ENCODE assay signal across 8 cellular contexts in genomic region chr2:218290316-218291261, GRCh38.
DNase-seq lines count a peak whose midpoint lies in the region; ATAC-seq and TF ChIP-seq lines count a peak whose summit lies in the region.

No MANE protein-coding gene starts in this region.

- H3K4me2 ChIP-seq in SU-DHL-6 (ENCODE audit: low read depth, low read length, poor library complexity, severe bottlenecking) = peak overlapping the region; percentile 23

- H4K20me1 ChIP-seq in SU-DHL-6 (ENCODE audit: low read depth, low read length) = no peaks in the 10 kb centered on the region

- H3F3A ChIP-seq in SU-DHL-6 (ENCODE audit: insufficient read depth) = no peaks in the 10 kb centered on the region

- H2AFZ ChIP-seq in SU-DHL-6 (ENCODE audit: low read depth, low read length, severe bottlenecking) = no peak overlapping the region

- H3K79me2 ChIP-seq in SU-DHL-6 (ENCODE audit: insufficient read depth, low read length) = no peaks in the 10 kb centered on the region

- H3K9me2 ChIP-seq in SU-DHL-6 (replicated peaks; ENCODE audit: insufficient read depth, low read length) = no peaks in the 10 kb centered on the region

- H3K9me3 ChIP-seq in SU-DHL-6 (ENCODE audit: insufficient read depth, low read length) (no peaks in the 10 kb centered on the region), neutrophil (no peaks in the 10 kb centered on the region)

- H3K4me1 ChIP-seq in neutrophil (ENCODE audit: control insufficient read depth in 1 of 2, insufficient read depth in 1 of 2, low read depth in 1 of 2, low read length in 1 of 2) = peaks cover 90 to 91% of the 10 kb centered on the region in 2 experiments

- ATAC-seq in HG03064 (IDR thresholded peaks at IDR 0.05; ENCODE audit: low read depth, unreplicated experiment) (peak; percentile 48), GM19455 (IDR thresholded peaks at IDR 0.05; ENCODE audit: unreplicated experiment) (no peak)

- H3K27me3 ChIP-seq in SU-DHL-6 (ENCODE audit: low read length) (no peaks in the 10 kb centered on the region), neutrophil (no peaks in the 10 kb centered on the region)

- H3K4me3 ChIP-seq in SU-DHL-6 (ENCODE audit: insufficient read depth, low read length, poor library complexity, severe bottlenecking) (no peak overlapping the region), choroid plexus epithelial cell (ENCODE audit: low read depth, low read length) (peak overlapping the region; percentile 87), neutrophil (ENCODE audit: low read depth in 1 of 2, low read length in 1 of 2) (peak overlapping the region; percentile 86 to 95)

- H3K9ac ChIP-seq in SU-DHL-6 (ENCODE audit: low read length) = no peak overlapping the region

- TF ChIP-seq CTCF in SU-DHL-6 (IDR thresholded peaks at IDR 0.05; ENCODE audit: insufficient read depth, low read length, poor library complexity, severe bottlenecking) = no peak
- no peak for TF ChIP-seq CTCF in choroid plexus epithelial cell (conservative IDR thresholded peaks at IDR 0.05; ENCODE audit: low read depth, low read length)
- TF ChIP-seq CTCF in neutrophil (IDR thresholded peaks at IDR 0.05) = no peak

- peak; percentile 38 for DNase-seq in stimulated activated CD4-positive, alpha-beta T cell treated with anti-CD3 and anti-CD28 coated beads, Interleukin-1b, Interleukin-23, amount 100 ng/mL, for 48 hours
- DNase-seq in stimulated activated CD4-positive, alpha-beta T cell treated with anti-CD3 and anti-CD28 coated beads, Interleukin-2, amount 100 ng/mL, for 48 hours = no peak
- DNase-seq in choroid plexus epithelial cell (ENCODE audit: low read depth) (no peak), 8988T (no peak)

- H3K27ac ChIP-seq in SU-DHL-6 (ENCODE audit: low read depth, low read length) (no peak overlapping the region), neutrophil (peak overlapping the region; percentile 96)

- no peaks in the 10 kb centered on the region for H3K36me3 ChIP-seq in SU-DHL-6 (ENCODE audit: low read length)
- no peaks in the 10 kb centered on the region for H3K36me3 ChIP-seq in neutrophil
